Comparison of ENCODE assay signal across 11 cellular contexts in genomic region chr7:50552921-50553320, GRCh38. TPM values are rescaled to one million over a fixed set of nuclear protein-coding genes. Genes with fewer than 3 reads are reported as not detected.
A peak's percentile ranks its signal among the peaks of the same experiment; 100 is the strongest.
DNase-seq lines count a peak whose midpoint lies in the region; ATAC-seq, FAIRE-seq and TF ChIP-seq lines count a peak whose summit lies in the region.
"Had no signal": no experiment of that assay in that cellular context is flagged by ENCODE, and none has a peak within 500 bp of the region (broad histone marks: within the 10 kb centered on the region; RNA-seq: fewer than 3 reads in every experiment).

No MANE protein-coding gene starts in this region.

- dilution Hi-C loops in IMR-90 (cut with HindIII; ENCODE audit: low sequenced_read_pairs, unreplicated experiment): no loop called here

- no peak for TF ChIP-seq RAD21 in A549 (conservative IDR thresholded peaks at IDR 0.05 in 1 of 2, IDR thresholded peaks at IDR 0.05 in 1 of 2)
- TF ChIP-seq RAD21 in IMR-90 (IDR thresholded peaks at IDR 0.05; ENCODE audit: low read length): no peak

- no peak overlapping the region for H3K14ac ChIP-seq in IMR-90 (replicated peaks; ENCODE audit: low read depth, low read length)

- 76% methylated on average over 4 of the region's 4 CpGs for WGBS in A549 (ENCODE audit: missing lambda C conversion rate)
- 20% methylated on average over 1 of the region's 4 CpGs; no CpG with 5 or more reads in 1 of the 2 experiments for WGBS in IMR-90 (ENCODE audit: extremely low coverage in 2 of 2, insufficient read length in 1 of 2), 2 experiments

- H3K79me2 ChIP-seq in astrocyte (ENCODE audit: insufficient read depth, low read length): no peaks in the 10 kb centered on the region

- intact Hi-C loops in IMR-90 (cut with micrococcal nuclease) (no loop called here), vagina (cut with DNase I) (no loop called here)

- ATAC-seq in A549 (peak; percentile 19 to 39; a peak in 1 of 6 replicates), IMR-90 (ENCODE audit: low read depth) (peak; percentile 62), GM19467 (IDR thresholded peaks at IDR 0.05; ENCODE audit: unreplicated experiment) (no peak), GM19463 (IDR thresholded peaks at IDR 0.05; ENCODE audit: unreplicated experiment) (no peak)
- ATAC-seq: T-helper 17 cell had no signal

- no peaks in the 10 kb centered on the region for H3K9me3 ChIP-seq in A549
- no peaks in the 10 kb centered on the region for H3K9me3 ChIP-seq in IMR-90 (ENCODE audit: control insufficient read depth, insufficient read depth, low read length)
- no peaks in the 10 kb centered on the region for H3K9me3 ChIP-seq in astrocyte (ENCODE audit: insufficient read depth, low read depth, low read length)
- no peaks in the 10 kb centered on the region for H3K9me3 ChIP-seq in vagina

- no peak overlapping the region for H3K9ac ChIP-seq in IMR-90 (ENCODE audit: low read depth, low read length)
- H3K9ac ChIP-seq in astrocyte (ENCODE audit: low read length): no peak overlapping the region

- no peak overlapping the region for H2BK20ac ChIP-seq in IMR-90 (ENCODE audit: low read depth, low read length)

- H3K36me3 Mint-ChIP-seq in astrocyte (ENCODE audit: low read depth, unreplicated experiment): no peaks in the 10 kb centered on the region

- H4K20me1 ChIP-seq in IMR-90 (ENCODE audit: insufficient read depth, low read length) (no peaks in the 10 kb centered on the region), astrocyte (ENCODE audit: insufficient read depth, low read length) (no peaks in the 10 kb centered on the region)

- H3K27ac Mint-ChIP-seq in astrocyte (ENCODE audit: unreplicated experiment): no peak overlapping the region
- H3K27ac Mint-ChIP-seq: T-helper 17 cell had no signal

- peaks cover 2% of the 10 kb centered on the region for H3K9me3 Mint-ChIP-seq in astrocyte (ENCODE audit: unreplicated experiment)

- H3K56ac ChIP-seq in IMR-90 (ENCODE audit: extremely low read depth, insufficient read depth, low read length): no peak overlapping the region

- H4K5ac ChIP-seq in IMR-90 (ENCODE audit: low read depth, low read length): no peak overlapping the region

- H3K4me2 ChIP-seq in A549 (no peak overlapping the region), IMR-90 (ENCODE audit: low read depth, low read length) (no peak overlapping the region), astrocyte (ENCODE audit: low read length) (no peak overlapping the region)

- no peak overlapping the region for H2BK5ac ChIP-seq in IMR-90 (ENCODE audit: low read depth, low read length, poor library complexity, severe bottlenecking)

- no peak overlapping the region for H3K18ac ChIP-seq in IMR-90 (ENCODE audit: low read depth, low read length)

- peaks cover 32% of the 10 kb centered on the region for H3K27me3 Mint-ChIP-seq in astrocyte (ENCODE audit: low read depth, unreplicated experiment)

- no peak overlapping the region for H4K91ac ChIP-seq in IMR-90 (ENCODE audit: insufficient read depth, low read depth, low read length)

- no peak overlapping the region for H2AK9ac ChIP-seq in IMR-90 (replicated peaks; ENCODE audit: low read depth, low read length, poor library complexity)

- no peak overlapping the region for H3K23ac ChIP-seq in IMR-90 (ENCODE audit: low read depth, low read length)

- H3K27me3 ChIP-seq in IMR-90 (ENCODE audit: control insufficient read depth, insufficient read depth, low read length) (no peaks in the 10 kb centered on the region; the same call in none of the 2 replicates), astrocyte (ENCODE audit: insufficient read depth, low read length) (peaks cover 12% of the 10 kb centered on the region), vagina (no peaks in the 10 kb centered on the region)

- BruUV-seq in IMR-90 (replicated peaks; lab: Mats Ljungman, UMichigan): no TSS peak

- H2AFZ ChIP-seq in IMR-90 (replicated peaks; ENCODE audit: low read length, poor library complexity): peak overlapping the region; percentile 47
- no peak overlapping the region for H2AFZ ChIP-seq in astrocyte (ENCODE audit: low read depth, low read length)

- no peak overlapping the region for H3K4me3 ChIP-seq in A549
- H3K4me3 ChIP-seq in IMR-90 (ENCODE audit: insufficient read depth, low read depth, low read length): no peak overlapping the region
- no peak overlapping the region for H3K4me3 ChIP-seq in astrocyte (ENCODE audit: insufficient read depth, low read depth, low read length)
- no peak overlapping the region for H3K4me3 ChIP-seq in vagina

- no peaks in the 10 kb centered on the region for H3K36me3 ChIP-seq in IMR-90 (ENCODE audit: control insufficient read depth, insufficient read depth, low read length)
- no peaks in the 10 kb centered on the region for H3K36me3 ChIP-seq in astrocyte (ENCODE audit: insufficient read depth, low read length)
- H3K36me3 ChIP-seq in vagina: no peaks in the 10 kb centered on the region

- TF ChIP-seq EP300 in A549 (IDR thresholded peaks at IDR 0.05): no peak

- no peak overlapping the region for H3K4me3 Mint-ChIP-seq in astrocyte (ENCODE audit: unreplicated experiment)
- H3K4me3 Mint-ChIP-seq: T-helper 17 cell had no signal

- H2BK15ac ChIP-seq in IMR-90 (ENCODE audit: low read depth, low read length): no peak overlapping the region

- H4K8ac ChIP-seq in IMR-90 (ENCODE audit: low read depth in 2 of 2, low read length in 2 of 2): no peak overlapping the region

- no peak overlapping the region for H3K27ac ChIP-seq in A549
- no peak overlapping the region for H3K27ac ChIP-seq in IMR-90 (ENCODE audit: insufficient read depth, low read length)
- H3K27ac ChIP-seq in astrocyte (ENCODE audit: low read depth, low read length): no peak overlapping the region
- H3K27ac ChIP-seq in vagina: no peak overlapping the region

- H3K4me1 Mint-ChIP-seq in astrocyte (ENCODE audit: low read depth, unreplicated experiment): no peaks in the 10 kb centered on the region
- H3K4me1 Mint-ChIP-seq: T-helper 17 cell had no signal

- H2AK5ac ChIP-seq in IMR-90 (ENCODE audit: low read depth, low read length): no peak overlapping the region

- FAIRE-seq in A549 (lab: Jason Lieb, UNC) (no peak), astrocyte (lab: Jason Lieb, UNC) (peak; percentile 13)
- FAIRE-seq: frontal cortex had no signal

- H3K4ac ChIP-seq in IMR-90 (ENCODE audit: low read depth, low read length): no peak overlapping the region

- no peaks in the 10 kb centered on the region for H3K79me1 ChIP-seq in IMR-90 (ENCODE audit: low read depth in 1 of 2, low read length in 2 of 2)

- H2BK120ac ChIP-seq in IMR-90 (ENCODE audit: low read depth, low read length): no peak overlapping the region

- H3K4me1 ChIP-seq in A549 (no peaks in the 10 kb centered on the region), IMR-90 (ENCODE audit: control insufficient read depth, insufficient read depth, low read length) (no peaks in the 10 kb centered on the region), astrocyte (ENCODE audit: insufficient read depth, low read length) (no peaks in the 10 kb centered on the region), vagina (no peaks in the 10 kb centered on the region)

- CTCF ChIA-PET in A549 (lab: Yijun Ruan, JAX) (no interaction called here), IMR-90 (lab: Yijun Ruan, JAX) (no interaction called here)

- TF ChIP-seq CTCF in A549 (IDR thresholded peaks at IDR 0.05) (no peak), IMR-90 (conservative IDR thresholded peaks at IDR 0.05; ENCODE audit: low read depth, low read length) (no peak), astrocyte (IDR thresholded peaks at IDR 0.05; ENCODE audit: insufficient read depth, low read depth, low read length) (no peak), vagina (IDR thresholded peaks at IDR 0.05) (no peak)

- in situ Hi-C loops in IMR-90 (cut with MboI; ENCODE audit: low sequenced_read_pairs): no loop called here

- no peaks in the 10 kb centered on the region for H3K9me1 ChIP-seq in IMR-90 (ENCODE audit: insufficient read depth, low read length)

- no peak for DNase-seq in A549 (ENCODE audit: low read depth in 1 of 2, low spot score in 1 of 2)
- peak; percentile 55 for DNase-seq in IMR-90
- peak; percentile 37 for DNase-seq in astrocyte (ENCODE audit: low read depth)
- DNase-seq in islet precursor cell: peak; percentile 82
- DNase-seq in activated CD8-positive, alpha-beta memory T cell treated with anti-CD3 and anti-CD28 coated beads, Interleukin-2, amount 50 U/mL, for 4 hours: no peak
- DNase-seq in vagina (ENCODE audit: extremely low spot score in 2 of 2): no peak
- DNase-seq: occipital lobe, T-helper 17 cell had no signal

- POLR2A ChIA-PET in A549 (lab: Yijun Ruan, JAX) (no interaction called here), IMR-90 (lab: Charles Lee; ENCODE audit: unreplicated experiment) (no interaction called here)

- TF ChIP-seq POLR2A in A549 (IDR thresholded peaks at IDR 0.05; ENCODE audit: low read length) (no peak), IMR-90 (IDR thresholded peaks at IDR 0.05; ENCODE audit: low read depth, low read length) (no peak), vagina (IDR thresholded peaks at IDR 0.05) (no peak)

TF ChIP-seq in A549, 52 proteins besides CTCF, POLR2A, EP300 and RAD21 (continues in another document):
- TF ChIP-seq CHD4 (IDR thresholded peaks at IDR 0.05; ENCODE audit: borderline replicate concordance): no peak

TF ChIP-seq in IMR-90, 13 proteins besides CTCF, POLR2A, EP300 and RAD21:
- no peak for TF ChIP-seq MAZ (IDR thresholded peaks at IDR 0.05; ENCODE audit: borderline replicate concordance, low read depth, low read length)
- peak; percentile 74; the same call in 1 of the 2 replicates for TF ChIP-seq MXI1 (IDR thresholded peaks at IDR 0.05; ENCODE audit: borderline replicate concordance, low read depth, low read length)

RNA-seq across cellular contexts. Expression of gene DDC, which starts 12.3 kb away (rescaled TPM):
- polyA plus RNA-seq in A549 (2011; rRNA removed) (2.2 and 2.8 TPM in 2 replicates), A549 (2017; fragmentation: RNase III; extraction: RNeasy Plus Mini Kit Qiagen cat#74134 plus additional on column Dnase treatment) (1.0 to 2.1 TPM (median 1.3 TPM) in 3 replicates), IMR-90 (2012; rRNA removed) (not detected in 2 replicates)
- 1.3 and 1.7 TPM in 2 replicates for polyA plus RNA-seq in A549 (2012; cell fraction: cytosol; rRNA removed)
- 1.1 and 1.6 TPM in 2 replicates for polyA plus RNA-seq in A549 (2012; cell fraction: nucleus; rRNA removed)
- 0.79 and 1.0 TPM in 2 replicates for polyA minus RNA-seq in A549 (2011; rRNA and poly(A)+ RNA removed)
- total RNA-seq in IMR-90 (2012; rRNA removed) (not detected in 2 replicates), astrocyte (not detected in 2 replicates), vagina (1.7 TPM)
- polyA plus RNA-seq in IMR-90 (2012; cell fraction: cytosol; rRNA removed): not detected in 2 replicates
- polyA plus RNA-seq in IMR-90 (2012; cell fraction: nucleus; rRNA removed; ENCODE audit: low replicate concordance): not detected in 2 replicates
- total RNA-seq: occipital lobe, T-helper 17 cell had no signal

Comparison
In these comparisons a context has a peak if more than half of its experiments do, and no peak if none do; other contexts are left out.
1. ATAC-seq: peak in A549 (2 of 2) and IMR-90 (single experiment); none in GM19467 (single experiment) and GM19463 (single experiment).
2. DNase-seq: peak in IMR-90 (single experiment), astrocyte (single experiment) and islet precursor cell (single experiment); none in A549 (0 of 2), activated CD8-positive, alpha-beta memory T cell treated with anti-CD3 and anti-CD28 coated beads, Interleukin-2, amount 50 U/mL, for 4 hours (single experiment) and vagina (0 of 2).